Comparison of ENCODE assay signal across 23 cellular contexts in the genomic region with DNA sequence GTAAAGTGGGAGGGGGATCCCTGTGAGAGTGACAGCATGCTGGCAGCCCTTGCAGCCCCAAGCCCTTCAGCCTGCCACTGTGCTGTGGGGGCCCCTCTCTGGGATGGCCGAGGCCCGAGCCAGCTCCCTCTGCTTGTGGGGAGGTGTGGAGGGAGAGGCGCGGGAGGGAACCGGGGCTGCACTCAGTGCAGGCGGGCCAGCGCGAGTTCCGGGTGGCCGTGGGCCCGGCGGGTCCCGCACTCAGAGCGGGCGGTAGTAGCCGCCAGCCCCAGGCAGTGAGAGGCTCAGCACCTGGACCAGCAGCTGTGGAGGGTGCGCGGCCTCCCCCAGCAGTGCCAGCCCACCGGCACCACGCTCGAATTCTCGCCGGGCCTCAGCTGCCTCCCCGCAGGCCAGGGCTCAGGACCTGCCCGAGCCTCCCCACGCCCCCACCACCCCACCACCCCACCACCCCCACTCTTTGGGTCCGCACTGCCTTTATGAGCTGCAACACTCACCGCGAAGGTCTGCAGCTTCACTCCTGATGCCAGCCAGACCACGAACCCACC.
DNase-seq lines count a peak whose midpoint lies in the region; ATAC-seq, FAIRE-seq and TF ChIP-seq lines count a peak whose summit lies in the region.
"Had no signal": no experiment of that assay in that cellular context is flagged by ENCODE, and none has a peak within 500 bp of the region (broad histone marks: within the 10 kb centered on the region; RNA-seq: fewer than 3 reads in every experiment).

No MANE protein-coding gene starts in this region.

- DNase-seq in right cardiac atrium (peak in 2 of 3 donors; percentile 26 to 37), right atrium auricular region (ENCODE audit: low spot score) (no peak), kidney (peak; percentile 60), spleen (peak; percentile 64), upper lobe of right lung (no peak), psoas muscle (no peak)
- DNase-seq in stimulated activated CD4-positive, alpha-beta T cell treated with anti-CD3 and anti-CD28 coated beads, Interleukin-2, amount 100 ng/mL, for 48 hours = no peak
- DNase-seq: 8988T; ACHN; AML-193; BE2C; CD4-positive, alpha-beta T cell; CD8-positive, alpha-beta memory T cell; DMS 273 treated with DMSO at 0.1 percent for 48 hours; DMS79; EL; GDM1; H9 had no signal

- ATAC-seq in right cardiac atrium = no peak
- ATAC-seq in upper lobe of right lung = peak; percentile 31
- ATAC-seq in psoas muscle = no peak
- ATAC-seq: A549, GM12878, GM23338, HCT116 had no signal

- H3K4me3 ChIP-seq in right cardiac atrium (ENCODE audit: low read length) = no peak overlapping the region
- no peak overlapping the region for H3K4me3 ChIP-seq in right atrium auricular region
- no peak overlapping the region for H3K4me3 ChIP-seq in kidney (ENCODE audit: low read length in 2 of 2)
- H3K4me3 ChIP-seq in spleen = no peak overlapping the region
- H3K4me3 ChIP-seq in upper lobe of right lung = no peak overlapping the region
- no peak overlapping the region for H3K4me3 ChIP-seq in psoas muscle
- H3K4me3 ChIP-seq: A549; BLaER1 treated with 17β-estradiol and CSF1 and Interleukin-3, amounts not matched to agents 10 nM and 100 nM; GM12878; GM23338 had no signal

- H3K4me1 ChIP-seq in right cardiac atrium (ENCODE audit: control insufficient read depth, insufficient read depth, low read length) (no peaks in the 10 kb centered on the region), right atrium auricular region (no peaks in the 10 kb centered on the region), kidney (ENCODE audit: control insufficient read depth in 1 of 2, insufficient read depth in 1 of 2, low read depth in 1 of 2, low read length in 2 of 2) (no peaks in the 10 kb centered on the region), spleen (no peaks in the 10 kb centered on the region), upper lobe of right lung (no peaks in the 10 kb centered on the region), psoas muscle (no peaks in the 10 kb centered on the region)
- H3K4me1 ChIP-seq: A549; BE2C; BLaER1 treated with 17β-estradiol and CSF1 and Interleukin-3, amounts not matched to agents 10 nM and 100 nM had no signal

- H3K27ac ChIP-seq in right cardiac atrium (ENCODE audit: low read length) (no peak overlapping the region), right atrium auricular region (no peak overlapping the region), kidney (ENCODE audit: low read depth in 2 of 2, low read length in 2 of 2) (no peak overlapping the region), spleen (no peak overlapping the region), upper lobe of right lung (no peak overlapping the region), psoas muscle (no peak overlapping the region)
- H3K27ac ChIP-seq: A549; BLaER1 treated with 17β-estradiol and CSF1 and Interleukin-3, amounts not matched to agents 10 nM and 100 nM had no signal

- H3K27me3 ChIP-seq in right cardiac atrium (ENCODE audit: control insufficient read depth, insufficient read depth) (no peaks in the 10 kb centered on the region), right atrium auricular region (no peaks in the 10 kb centered on the region), spleen (replicated peaks in 1 of 7) (no peaks in the 10 kb centered on the region), upper lobe of right lung (no peaks in the 10 kb centered on the region), psoas muscle (ENCODE audit: insufficient read depth in 3 of 3, low read length in 2 of 3) (no peaks in the 10 kb centered on the region)
- H3K27me3 ChIP-seq: BE2C; BLaER1 treated with 17β-estradiol and CSF1 and Interleukin-3, amounts not matched to agents 10 nM and 100 nM had no signal

- H3K36me3 ChIP-seq in right atrium auricular region = no peaks in the 10 kb centered on the region
- no peaks in the 10 kb centered on the region for H3K36me3 ChIP-seq in kidney (ENCODE audit: control insufficient read depth in 1 of 2, insufficient read depth in 2 of 2, low read length in 2 of 2)
- no peaks in the 10 kb centered on the region for H3K36me3 ChIP-seq in spleen
- no peaks in the 10 kb centered on the region for H3K36me3 ChIP-seq in upper lobe of right lung
- H3K36me3 ChIP-seq in psoas muscle (ENCODE audit: insufficient read depth in 1 of 2, low read depth in 1 of 2) = no peaks in the 10 kb centered on the region
- H3K36me3 ChIP-seq: BE2C; BLaER1 treated with 17β-estradiol and CSF1 and Interleukin-3, amounts not matched to agents 10 nM and 100 nM had no signal

- no peak overlapping the region for H3K9ac ChIP-seq in kidney (ENCODE audit: low read length in 2 of 2)
- H3K9ac ChIP-seq: BLaER1 treated with 17β-estradiol and CSF1 and Interleukin-3, amounts not matched to agents 10 nM and 100 nM had no signal

- 93% methylated on average over 29 of the region's 30 CpGs for WGBS in right cardiac atrium
- WGBS in spleen, 5 donors = 87 to 95% (median 94%) methylated on average over 17 to 30 of the region's 30 CpGs
- WGBS in psoas muscle, 3 donors = 95 to 98% (median 95%) methylated on average over 11 to 30 of the region's 30 CpGs

- no peak for TF ChIP-seq CTCF in right atrium auricular region (IDR thresholded peaks at IDR 0.05)
- no peak for TF ChIP-seq CTCF in kidney (IDR thresholded peaks at IDR 0.05; ENCODE audit: borderline replicate concordance, extremely low read depth, insufficient read depth)
- no peak for TF ChIP-seq CTCF in spleen (IDR thresholded peaks at IDR 0.05 in 8 of 11, conservative IDR thresholded peaks at IDR 0.05 in 3 of 11)
- no peak for TF ChIP-seq CTCF in upper lobe of right lung (IDR thresholded peaks at IDR 0.05)
- no peak for TF ChIP-seq CTCF in psoas muscle (IDR thresholded peaks at IDR 0.05)

- H3K9me3 ChIP-seq in right cardiac atrium (ENCODE audit: control insufficient read depth, low read length) (no peaks in the 10 kb centered on the region), right atrium auricular region (peaks cover 0 to 4% of the 10 kb centered on the region in 2 donors), kidney (ENCODE audit: control insufficient read depth in 1 of 2, low read length in 2 of 2) (peaks cover 2 to 5% of the 10 kb centered on the region in 2 donors), spleen (peaks cover 0 to 23% (median 12%) of the 10 kb centered on the region in 8 donors), upper lobe of right lung (no peaks in the 10 kb centered on the region), psoas muscle (no peaks in the 10 kb centered on the region)
- H3K9me3 ChIP-seq: A549, BE2C had no signal

- no peak for TF ChIP-seq POLR2A in spleen (IDR thresholded peaks at IDR 0.05)

- intact Hi-C loops in right cardiac atrium (cut with DNase I) (no loop called here), kidney (cut with DNase I) (no loop called here), spleen (cut with DNase I; ENCODE audit: low total_unique reads) (no loop called here), upper lobe of right lung (cut with DNase I) (no loop called here), psoas muscle (cut with DNase I) (no loop called here)

- FAIRE-seq in kidney (lab: Jason Lieb, UNC) = no peak
- FAIRE-seq: A549, GM12878 had no signal

Comparison
In these comparisons a context has a peak if more than half of its experiments do, and no peak if none do; other contexts are left out.
1. DNase-seq: peak in right cardiac atrium (2 of 3), kidney (single experiment) and spleen (single experiment); none in right atrium auricular region (single experiment), upper lobe of right lung (single experiment), psoas muscle (0 of 2) and stimulated activated CD4-positive, alpha-beta T cell treated with anti-CD3 and anti-CD28 coated beads, Interleukin-2, amount 100 ng/mL, for 48 hours (0 of 2).